9 cellular contexts compared by ENCODE assay signal in the genomic region with DNA sequence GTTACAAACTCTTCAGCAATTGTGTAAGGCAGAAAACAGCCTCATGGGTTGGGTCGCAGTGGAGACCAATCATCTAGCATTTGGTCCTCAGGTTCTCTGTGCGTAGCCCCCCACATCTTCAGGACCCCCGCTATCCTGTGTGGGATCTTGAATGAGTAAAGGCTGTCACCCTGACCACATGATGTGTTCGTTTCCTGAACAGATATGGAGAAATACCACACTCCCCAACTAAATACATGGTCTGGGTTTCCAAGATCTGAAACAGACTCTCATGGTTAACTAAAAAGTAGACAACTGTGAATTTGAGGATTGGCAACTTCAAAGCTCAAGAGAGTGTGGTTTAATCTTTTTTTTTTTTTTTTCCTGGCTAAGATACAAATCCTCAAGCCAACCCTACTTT.
"Had no signal": no experiment of that assay in that cellular context is flagged by ENCODE, and none has a peak within 500 bp of the region (broad histone marks: within the 10 kb centered on the region; RNA-seq: fewer than 3 reads in every experiment).

No MANE protein-coding gene starts in this region.

- DNase-seq: activated CD4-positive, CD25-positive, alpha-beta regulatory T cell treated with anti-CD3 and anti-CD28 coated beads, Interleukin-2, amount 50 U/mL, for 72 hours; activated T-cell treated with anti-CD3 and anti-CD28 coated beads, Interleukin-2, amount 50 U/mL, for 4 hours; adrenal gland; body of pancreas; central memory CD4-positive, alpha-beta T cell; cortex of kidney; effector CD8-positive, alpha-beta T cell; small intestine had no signal

- H3K9me3 Mint-ChIP-seq: activated T-cell treated with anti-CD3 and anti-CD28 coated beads, Interleukin-2, amount 50 U/mL, for 4 hours; T-helper 2 cell treated with Interferon-gamma antibody and Interleukin-4, amounts not matched to agents 5 μg/mL and 100 μg/mL, for 36 hours had no signal

- H3K4me3 Mint-ChIP-seq: activated T-cell treated with anti-CD3 and anti-CD28 coated beads, Interleukin-2, amount 50 U/mL, for 4 hours; T-helper 2 cell treated with Interferon-gamma antibody and Interleukin-4, amounts not matched to agents 5 μg/mL and 100 μg/mL, for 36 hours had no signal

- ATAC-seq: body of pancreas had no signal

- H3K27ac Mint-ChIP-seq: T-helper 2 cell treated with Interferon-gamma antibody and Interleukin-4, amounts not matched to agents 5 μg/mL and 100 μg/mL, for 36 hours had no signal
